Comparison of ENCODE assay signal across 21 cellular contexts in genomic region chrX:23661671-23662070, GRCh38. TPM values are rescaled to one million over a fixed set of nuclear protein-coding genes. Genes with fewer than 3 reads are reported as not detected.
A peak's percentile ranks its signal among the peaks of the same experiment; 100 is the strongest.
DNase-seq lines count a peak whose midpoint lies in the region; ATAC-seq and TF ChIP-seq lines count a peak whose summit lies in the region.
"Had no signal": no experiment of that assay in that cellular context is flagged by ENCODE, and none has a peak within 500 bp of the region (broad histone marks: within the 10 kb centered on the region; RNA-seq: fewer than 3 reads in every experiment).

No MANE protein-coding gene starts in this region.

- no peak for TF ChIP-seq EP300 in SK-N-SH (IDR thresholded peaks at IDR 0.05; ENCODE audit: borderline replicate concordance in 1 of 2, low read depth in 1 of 2, low read length in 1 of 2)

- 10% methylated on average over 1 of the region's 1 CpG for WGBS in SK-N-SH (ENCODE audit: low lambda C conversion rate)
- WGBS in H9 (ENCODE audit: extremely low coverage, insufficient read length, low lambda C conversion rate), result no CpG with 5 or more reads among the region's 1 CpG
- 48 to 92% (median 62%) methylated on average over 1 of the region's 1 CpG for WGBS in heart left ventricle, 4 donors

- H3K23ac ChIP-seq in H9 (ENCODE audit: insufficient read length, low read depth, low read length), result no peak overlapping the region

- H2BK12ac ChIP-seq in H9 (ENCODE audit: insufficient read length, low read depth, low read length), result no peak overlapping the region

- no peak overlapping the region for H2AK5ac ChIP-seq in H9 (ENCODE audit: insufficient read length, low read length)

- H2AFZ ChIP-seq in SK-N-SH (ENCODE audit: low read depth) (no peak overlapping the region), H9 (ENCODE audit: low read length) (no peak overlapping the region)

- no peaks in the 10 kb centered on the region for H3K27me3 ChIP-seq in SK-N-SH (ENCODE audit: insufficient read depth)
- no peaks in the 10 kb centered on the region for H3K27me3 ChIP-seq in H9 (ENCODE audit: insufficient read depth, low read length)
- no peaks in the 10 kb centered on the region for H3K27me3 ChIP-seq in colonic mucosa
- no peaks in the 10 kb centered on the region for H3K27me3 ChIP-seq in heart left ventricle
- H3K27me3 ChIP-seq: testis had no signal

- ATAC-seq in SK-N-SH treated with all-trans-retinoic acid at 6 μM for 48 hours (no peak), HG03457 (IDR thresholded peaks at IDR 0.05; ENCODE audit: unreplicated experiment) (peak; percentile 28), T-helper 17 cell (no peak), heart left ventricle (no peak)
- ATAC-seq: left lobe of liver, Panc1, psoas muscle had no signal

- H3K23me2 ChIP-seq in H9 (ENCODE audit: insufficient read length, low read depth, low read length, poor library complexity, severe bottlenecking), result no peaks in the 10 kb centered on the region

- H2BK120ac ChIP-seq in H9 (ENCODE audit: low read depth, low read length, poor library complexity, severe bottlenecking), result no peak overlapping the region

- H3K9me3 ChIP-seq in SK-N-SH (no peaks in the 10 kb centered on the region), T-helper 17 cell (ENCODE audit: control insufficient read depth, low read length, poor library complexity, severe bottlenecking) (no peaks in the 10 kb centered on the region), H9 (ENCODE audit: control insufficient read depth, low read depth, low read length) (no peaks in the 10 kb centered on the region), colonic mucosa (no peaks in the 10 kb centered on the region), heart left ventricle (no peaks in the 10 kb centered on the region)
- H3K9me3 ChIP-seq: psoas muscle, testis had no signal

- H3K4me3 Mint-ChIP-seq in T-helper 17 cell (no peak overlapping the region), H9 (no peak overlapping the region)

- TF ChIP-seq RAD21 in SK-N-SH (IDR thresholded peaks at IDR 0.05; ENCODE audit: low read length), result no peak

- intact Hi-C loops in colonic mucosa (cut with DNase I) (no loop called here), heart left ventricle (cut with DNase I) (no loop called here)

- H3K18ac ChIP-seq in H9 (ENCODE audit: insufficient read length, low read depth, low read length), result no peak overlapping the region

- H4K5ac ChIP-seq in H9 (ENCODE audit: insufficient read length, low read depth, low read length), result no peak overlapping the region

- H2BK15ac ChIP-seq in H9 (ENCODE audit: low read depth, low read length), result no peak overlapping the region

- no peaks in the 10 kb centered on the region for H3K27me3 Mint-ChIP-seq in T-helper 17 cell
- H3K27me3 Mint-ChIP-seq in H9 (ENCODE audit: low read depth), result peaks cover 3% of the 10 kb centered on the region

- H3K4me3 ChIP-seq in SK-N-SH (ENCODE audit: low read depth in 2 of 2, low read length in 1 of 2), result no peak overlapping the region
- no peak overlapping the region for H3K4me3 ChIP-seq in colonic mucosa
- no peak overlapping the region for H3K4me3 ChIP-seq in heart left ventricle
- H3K4me3 ChIP-seq: dorsolateral prefrontal cortex, psoas muscle, SK-N-MC, smooth muscle cell, testis had no signal

- CTCF ChIA-PET in SK-N-SH (lab: Yijun Ruan, JAX), result no interaction called here

- H3K4me2 ChIP-seq in SK-N-SH (no peak overlapping the region), H9 (ENCODE audit: insufficient read depth, insufficient read length, low read length) (no peak overlapping the region)
- H3K4me2 ChIP-seq: smooth muscle cell had no signal

- H3K9me2 ChIP-seq in SK-N-SH, result no peaks in the 10 kb centered on the region

- no peaks in the 10 kb centered on the region for H3K36me3 ChIP-seq in SK-N-SH (replicated peaks in 1 of 2; ENCODE audit: control insufficient read depth in 1 of 2, insufficient read depth in 2 of 2, low read length in 1 of 2)
- H3K36me3 ChIP-seq in colonic mucosa, result no peaks in the 10 kb centered on the region
- no peaks in the 10 kb centered on the region for H3K36me3 ChIP-seq in heart left ventricle

- H2BK5ac ChIP-seq in H9 (ENCODE audit: insufficient read length, low read length), result no peak overlapping the region

- TF ChIP-seq CTCF in SK-N-SH (IDR thresholded peaks at IDR 0.05), result no peak
- no peak for TF ChIP-seq CTCF in H9 (conservative IDR thresholded peaks at IDR 0.05)
- TF ChIP-seq CTCF in colonic mucosa (IDR thresholded peaks at IDR 0.05), result no peak
- TF ChIP-seq CTCF in heart left ventricle (IDR thresholded peaks at IDR 0.05), result no peak

- H3K56ac ChIP-seq in H9 (ENCODE audit: insufficient read length, low read depth, low read length), result no peak overlapping the region

- H3K4me1 Mint-ChIP-seq in T-helper 17 cell, result peaks cover 10% of the 10 kb centered on the region
- peaks cover 39 to 40% of the 10 kb centered on the region in 2 experiments for H3K4me1 Mint-ChIP-seq in H9

- H3K4me1 ChIP-seq in SK-N-SH (ENCODE audit: control insufficient read depth in 1 of 2, insufficient read depth in 2 of 2, low read depth in 1 of 2, low read length in 1 of 2), result peaks cover under 1 to 2% of the 10 kb centered on the region in 2 experiments; a peak in 2 of 4 replicates
- peaks cover 3% of the 10 kb centered on the region; the same call in 1 of the 2 replicates for H3K4me1 ChIP-seq in H9 (ENCODE audit: insufficient read depth, low read length)
- H3K4me1 ChIP-seq in colonic mucosa, result no peaks in the 10 kb centered on the region
- H3K4me1 ChIP-seq in heart left ventricle, result peaks cover 0 to 9% (median 0%) of the 10 kb centered on the region in 12 donors
- H3K4me1 ChIP-seq: psoas muscle, testis had no signal

- no peaks in the 10 kb centered on the region for H3K79me1 ChIP-seq in H9 (ENCODE audit: insufficient read depth, low read depth, low read length, poor library complexity, severe bottlenecking)

- POLR2A ChIA-PET in SK-N-SH (lab: Yijun Ruan, JAX), result no interaction called here

- H3K79me2 ChIP-seq in SK-N-SH (ENCODE audit: insufficient read depth) (no peaks in the 10 kb centered on the region), H9 (ENCODE audit: insufficient read depth, low read length) (no peaks in the 10 kb centered on the region)

- no peaks in the 10 kb centered on the region for H3K36me3 Mint-ChIP-seq in T-helper 17 cell (ENCODE audit: low read depth)
- H3K36me3 Mint-ChIP-seq in H9 (ENCODE audit: insufficient read depth in 1 of 3, low read depth in 3 of 3), result peaks cover 3 to 12% (median 4%) of the 10 kb centered on the region in 3 experiments; a peak in 4 of 7 replicates

- H4K8ac ChIP-seq in H9 (replicated peaks; ENCODE audit: insufficient read length, low read depth, low read length), result no peak overlapping the region

- H3T11ph ChIP-seq in H9 (ENCODE audit: low read length), result no peak overlapping the region

- TF ChIP-seq POLR2A in heart left ventricle (IDR thresholded peaks at IDR 0.05), result no peak

- no peak overlapping the region for H3K4ac ChIP-seq in H9 (ENCODE audit: low read depth, low read length)

- H4K20me1 ChIP-seq in SK-N-SH (ENCODE audit: insufficient read depth) (no peaks in the 10 kb centered on the region), H9 (ENCODE audit: control insufficient read depth, insufficient read depth, insufficient read length) (no peaks in the 10 kb centered on the region)

- H3K9me3 Mint-ChIP-seq in H9, result no peaks in the 10 kb centered on the region

- no peak overlapping the region for H2BK20ac ChIP-seq in H9 (ENCODE audit: low read depth, low read length, poor library complexity, severe bottlenecking)

- no peak overlapping the region for H3K14ac ChIP-seq in H9 (ENCODE audit: insufficient read depth, low read length)

- H3F3A ChIP-seq in SK-N-SH (replicated peaks; ENCODE audit: insufficient read depth), result no peaks in the 10 kb centered on the region

- peak overlapping the region; percentile 88 for H3K27ac Mint-ChIP-seq in T-helper 17 cell
- no peak overlapping the region for H3K27ac Mint-ChIP-seq in H9

- H4K91ac ChIP-seq in H9 (ENCODE audit: insufficient read length, low read depth, low read length), result no peak overlapping the region

- H3K9ac ChIP-seq in SK-N-SH (no peak overlapping the region), H9 (ENCODE audit: extremely low read depth, insufficient read length, low read length) (no peak overlapping the region), colonic mucosa (ENCODE audit: low read depth in 2 of 2, low read length in 2 of 2) (no peak overlapping the region)

- no peak for DNase-seq in SK-N-SH
- no peak for DNase-seq in T-helper 17 cell
- peak; percentile 28 for DNase-seq in myocyte (ENCODE audit: low read depth)
- DNase-seq in H9, result no peak
- DNase-seq in colonic mucosa, result no peak
- no peak for DNase-seq in heart left ventricle
- DNase-seq: activated CD4-positive, alpha-beta T cell treated with anti-CD3 and anti-CD28 coated beads for 48 hours; dorsolateral prefrontal cortex; Karpas-422; NCI-H1105 treated with DMSO at 0.1 percent for 48 hours; NCI-H526 treated with DMSO at 0.1 percent for 48 hours; psoas muscle; stimulated activated CD4-positive, alpha-beta T cell treated with anti-CD3 and anti-CD28 coated beads, Interleukin-4, amount 100 ng/mL, for 4 hours; testis had no signal

- H3K27ac ChIP-seq in SK-N-SH (ENCODE audit: low read depth in 2 of 2, low read length in 1 of 2), result no peak overlapping the region
- no peak overlapping the region for H3K27ac ChIP-seq in H9 (ENCODE audit: insufficient read length, low read depth, low read length)
- H3K27ac ChIP-seq in colonic mucosa, result no peak overlapping the region
- H3K27ac ChIP-seq in heart left ventricle, result no peak overlapping the region
- H3K27ac ChIP-seq: C4-2B, dorsolateral prefrontal cortex, psoas muscle, SK-N-MC, testis had no signal

TF ChIP-seq in SK-N-SH, 30 proteins besides CTCF, POLR2A, EP300 and RAD21:
- TF ChIP-seq TCF12 (IDR thresholded peaks at IDR 0.05) (peak; percentile 39; the same call in 1 of the 2 replicates), JUND (IDR thresholded peaks at IDR 0.05) (no peak)
TF ChIP-seq in SK-N-SH: peak in this region for 1.

TF ChIP-seq in SK-N-SH treated with all-trans-retinoic acid at 6 μM for 48 hours, 23 proteins besides CTCF, POLR2A, EP300 and RAD21:
- no peak for TF ChIP-seq ESRRG (CRISPR knock-in tag; IDR thresholded peaks at IDR 0.05)
TF ChIP-seq in SK-N-SH treated with all-trans-retinoic acid at 6 μM for 48 hours: peak in this region for 0.

RNA-seq across cellular contexts. Expression of gene PRDX4, which starts 5.6 kb away (rescaled TPM):
- polyA plus RNA-seq in SK-N-SH (2012; rRNA removed), result 140 and 164 TPM in 2 replicates
- polyA plus RNA-seq in SK-N-SH (2012; cell fraction: cytosol; rRNA removed), result 181 and 191 TPM in 2 replicates
- 48.7 and 64.8 TPM in 2 replicates for polyA plus RNA-seq in SK-N-SH (2012; cell fraction: nucleus; rRNA removed)
- 1 to 10 TPM; 9.1 to 9.6 TPM for total RNA-seq in T-helper 17 cell
- 93.4 and 103 TPM in 2 replicates for total RNA-seq in myocyte
- 107 TPM for polyA plus RNA-seq in myocyte (2012)
- 256 and 267 TPM in 2 replicates for total RNA-seq in H9 (2021)
- total RNA-seq in colonic mucosa, result 100 to 1,000 TPM in 1 of 2 donors, 10 to 100 TPM in 1; 56.0 to 102 TPM
- 10 to 100 TPM; 31.3 to 85.1 (median 37.5) TPM for total RNA-seq in heart left ventricle
- 100 to 1,000 TPM in 1 of 2 donors, 10 to 100 TPM in 1; 18.7 to 130 TPM for polyA plus RNA-seq in heart left ventricle
